In genomic region chr2:128317186-128317897, GRCh38 we compare ENCODE assay signal across 1 cellular context.
TF ChIP-seq lines count a peak whose summit lies in the region.

No MANE protein-coding gene starts in this region.

TF ChIP-seq in H1, 55 proteins besides CTCF, POLR2A, EP300 and RAD21:
- TF ChIP-seq SAP30 (IDR thresholded peaks at IDR 0.05; ENCODE audit: insufficient read depth, insufficient replicate concordance, low read length): peak; percentile 38
- no peak for TF ChIP-seq ZNF274 (IDR thresholded peaks at IDR 0.05; ENCODE audit: borderline replicate concordance, extremely low read depth, low read length)
- TF ChIP-seq, protein P1, sequence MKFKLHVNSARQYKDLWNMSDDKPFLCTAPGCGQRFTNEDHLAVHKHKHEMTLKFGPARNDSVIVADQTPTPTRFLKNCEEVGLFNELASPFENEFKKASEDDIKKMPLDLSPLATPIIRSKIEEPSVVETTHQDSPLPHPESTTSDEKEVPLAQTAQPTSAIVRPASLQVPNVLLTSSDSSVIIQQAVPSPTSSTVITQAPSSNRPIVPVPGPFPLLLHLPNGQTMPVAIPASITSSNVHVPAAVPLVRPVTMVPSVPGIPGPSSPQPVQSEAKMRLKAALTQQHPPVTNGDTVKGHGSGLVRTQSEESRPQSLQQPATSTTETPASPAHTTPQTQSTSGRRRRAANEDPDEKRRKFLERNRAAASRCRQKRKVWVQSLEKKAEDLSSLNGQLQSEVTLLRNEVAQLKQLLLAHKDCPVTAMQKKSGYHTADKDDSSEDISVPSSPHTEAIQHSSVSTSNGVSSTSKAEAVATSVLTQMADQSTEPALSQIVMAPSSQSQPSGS (IDR thresholded peaks at IDR 0.05; ENCODE audit: low read length): no peak
- peak; percentile 15 for TF ChIP-seq KDM4A (IDR thresholded peaks at IDR 0.05; ENCODE audit: low read depth, low read length, severe bottlenecking)
- 0 out of 2 replicates have a peak, but pooled peaks have one; percentile 15 for TF ChIP-seq TBP (IDR thresholded peaks at IDR 0.05; ENCODE audit: low read depth, low read length)
- 0 out of 2 replicates have a peak, but pooled peaks have one; percentile 41 for TF ChIP-seq GTF2F1 (IDR thresholded peaks at IDR 0.05; ENCODE audit: borderline replicate concordance, low read depth, low read length)
- 0 out of 2 replicates have a peak, but pooled peaks have one; percentile 6 for TF ChIP-seq TAF1 (IDR thresholded peaks at IDR 0.05; ENCODE audit: low read depth, low read length)
- TF ChIP-seq CBX8 (IDR thresholded peaks at IDR 0.05; ENCODE audit: borderline replicate concordance, low read depth, low read length): no peak
- no peak for TF ChIP-seq CHD7 (IDR thresholded peaks at IDR 0.05; ENCODE audit: insufficient replicate concordance, low read length)
- no peak for TF ChIP-seq BCL11A (IDR thresholded peaks at IDR 0.05; ENCODE audit: low read depth in 2 of 2, low read length in 2 of 2)
- peak; percentile 33 for TF ChIP-seq ASH2L (IDR thresholded peaks at IDR 0.05; ENCODE audit: low read length)
- peak; percentile 68 for TF ChIP-seq CTBP2 (IDR thresholded peaks at IDR 0.05; ENCODE audit: borderline replicate concordance, insufficient read depth, insufficient read length, low read length)
- TF ChIP-seq MAX (IDR thresholded peaks at IDR 0.05): 0 out of 2 replicates have a peak, but pooled peaks have one; percentile 15
- TF ChIP-seq, protein P2, sequence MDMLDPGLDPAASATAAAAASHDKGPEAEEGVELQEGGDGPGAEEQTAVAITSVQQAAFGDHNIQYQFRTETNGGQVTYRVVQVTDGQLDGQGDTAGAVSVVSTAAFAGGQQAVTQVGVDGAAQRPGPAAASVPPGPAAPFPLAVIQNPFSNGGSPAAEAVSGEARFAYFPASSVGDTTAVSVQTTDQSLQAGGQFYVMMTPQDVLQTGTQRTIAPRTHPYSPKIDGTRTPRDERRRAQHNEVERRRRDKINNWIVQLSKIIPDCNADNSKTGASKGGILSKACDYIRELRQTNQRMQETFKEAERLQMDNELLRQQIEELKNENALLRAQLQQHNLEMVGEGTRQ (IDR thresholded peaks at IDR 0.05; ENCODE audit: low read length): 0 out of 2 replicates have a peak, but pooled peaks have one; percentile 4
